8 cellular contexts compared by ENCODE assay signal in the genomic region with DNA sequence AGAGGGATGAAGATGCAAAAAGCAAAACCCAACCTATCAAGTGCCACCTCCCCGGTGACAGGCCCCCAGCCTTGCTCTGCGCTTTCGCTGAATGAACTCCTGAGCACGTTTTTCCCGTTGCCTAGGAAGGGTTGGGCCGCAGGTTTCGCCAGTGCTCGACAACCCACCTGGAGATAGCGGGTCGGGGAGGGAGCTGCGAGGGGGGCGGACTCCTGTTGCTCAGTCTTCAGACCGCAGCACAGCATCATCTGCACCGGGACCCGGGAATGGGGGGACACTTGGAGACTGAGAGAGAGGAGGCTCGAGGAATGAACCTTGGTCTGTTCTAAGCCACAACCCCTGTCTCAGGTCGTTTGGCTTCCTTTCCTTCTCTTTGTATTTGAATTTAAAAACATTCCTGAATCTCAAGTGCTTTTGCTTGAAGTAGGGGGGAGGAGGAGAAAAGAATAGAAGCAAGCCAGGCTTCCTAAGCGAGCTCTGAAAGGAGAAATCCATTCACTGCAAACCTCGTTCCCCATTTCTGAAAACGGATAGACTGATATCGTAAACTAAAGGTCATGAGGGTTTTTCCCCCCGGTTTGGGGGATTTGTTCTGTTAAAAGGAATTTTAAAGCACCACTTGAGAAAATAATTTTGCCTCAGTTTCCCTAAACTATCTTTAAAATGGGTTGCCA. TPM values are rescaled to one million over a fixed set of nuclear protein-coding genes. Genes with fewer than 3 reads are reported as not detected.
DNase-seq lines count a peak whose midpoint lies in the region; FAIRE-seq lines count a peak whose summit lies in the region.

No MANE protein-coding gene starts in this region.

- peak overlapping the region; percentile 66 for H3K4me3 ChIP-seq in CD8-positive, alpha-beta memory T cell (ENCODE audit: low read length)
- no peak overlapping the region for H3K4me3 ChIP-seq in Karpas-422 (ENCODE audit: low read length)

- H2AFZ ChIP-seq in Karpas-422 (ENCODE audit: low read length), result no peak overlapping the region

- peaks cover 24 to 35% (median 32%) of the 10 kb centered on the region in 3 donors for H3K4me1 Mint-ChIP-seq in CD8-positive, alpha-beta memory T cell

- H3K4me1 ChIP-seq in CD8-positive, alpha-beta memory T cell (ENCODE audit: insufficient read depth, low read length), result peaks cover 22% of the 10 kb centered on the region
- peaks cover 3% of the 10 kb centered on the region; the same call in 1 of the 2 replicates for H3K4me1 ChIP-seq in Karpas-422 (ENCODE audit: low read length)

- H3K9me3 ChIP-seq in CD8-positive, alpha-beta memory T cell (ENCODE audit: low read length), result no peaks in the 10 kb centered on the region
- no peaks in the 10 kb centered on the region for H3K9me3 ChIP-seq in Karpas-422 (ENCODE audit: low read length)

- no peaks in the 10 kb centered on the region for H3K9me2 ChIP-seq in Karpas-422 (replicated peaks; ENCODE audit: insufficient read depth, low read length)

- H3K4me2 ChIP-seq in Karpas-422 (ENCODE audit: low read depth, low read length, poor library complexity, severe bottlenecking), result no peak overlapping the region

- no peaks in the 10 kb centered on the region for H3K79me2 ChIP-seq in Karpas-422 (ENCODE audit: low read length)

- H3K27ac Mint-ChIP-seq in CD8-positive, alpha-beta memory T cell, result no peak overlapping the region

- H3K4me3 Mint-ChIP-seq in CD8-positive, alpha-beta memory T cell, result peak overlapping the region in 6 of 7 donors; percentile 59 to 79 (median 70)

- POLR2A ChIA-PET in CD8-positive, alpha-beta memory T cell (lab: Charles Lee), result no interaction called here

- no peak overlapping the region for H3K9ac ChIP-seq in Karpas-422 (ENCODE audit: low read length)

- DNase-seq in CD8-positive, alpha-beta memory T cell, result peak in 2 of 5 donors; percentile 2 to 32
- DNase-seq in NCI-H526 treated with DMSO at 0.1 percent for 48 hours (lab: John Stamatoyannopoulos, UW) (peak; percentile 12), astrocyte of the hippocampus (ENCODE audit: low read depth, low spot score) (peak; percentile 37), Karpas-422 (no peak), AML-193 (lab: John Stamatoyannopoulos, UW) (no peak), HTR-8/SVneo (ENCODE audit: insufficient read length, low spot score) (no peak)
- peak; percentile 0 for DNase-seq in stimulated activated CD8-positive, alpha-beta memory T cell treated with anti-CD3 and anti-CD28 coated beads, Interleukin-12 subunit alpha, Interleukin-12 subunit beta, amount 100 ng/mL, for 4 hours (ENCODE audit: low read depth)

- no peak for FAIRE-seq in HTR-8/SVneo (lab: Jason Lieb, UNC)

- H3K9me3 Mint-ChIP-seq in CD8-positive, alpha-beta memory T cell, result peaks cover 0 to 2% (median 0%) of the 10 kb centered on the region in 5 donors

- peaks cover 10% of the 10 kb centered on the region for H3K27me3 ChIP-seq in CD8-positive, alpha-beta memory T cell (ENCODE audit: insufficient read depth, low read length, poor library complexity, severe bottlenecking)
- H3K27me3 ChIP-seq in layer of hippocampus (ENCODE audit: control insufficient read depth, insufficient read depth, low read length) (peaks cover 2% of the 10 kb centered on the region), Karpas-422 (ENCODE audit: low read length) (no peaks in the 10 kb centered on the region)

- CTCF ChIA-PET in CD8-positive, alpha-beta memory T cell (lab: Charles Lee), result no interaction called here

- no peaks in the 10 kb centered on the region for H4K20me1 ChIP-seq in Karpas-422 (ENCODE audit: insufficient read depth, low read depth, low read length)

- peaks cover 34 to 62% of the 10 kb centered on the region in 2 donors for H3K27me3 Mint-ChIP-seq in CD8-positive, alpha-beta memory T cell

- no peak overlapping the region for H3K27ac ChIP-seq in CD8-positive, alpha-beta memory T cell (ENCODE audit: low read depth, low read length)
- H3K27ac ChIP-seq in layer of hippocampus (ENCODE audit: low read depth, low read length) (peak overlapping the region; percentile 83), Karpas-422 (ENCODE audit: low read length) (no peak overlapping the region)

- no peaks in the 10 kb centered on the region for H3K36me3 ChIP-seq in CD8-positive, alpha-beta memory T cell (ENCODE audit: insufficient read depth, low read length)
- H3K36me3 ChIP-seq in Karpas-422 (ENCODE audit: insufficient read depth, low read length), result no peaks in the 10 kb centered on the region

- peaks cover 0 to 2% (median 0%) of the 10 kb centered on the region in 3 donors for H3K36me3 Mint-ChIP-seq in CD8-positive, alpha-beta memory T cell

RNA-seq across cellular contexts. Expression of gene AK5, which starts 1.2 kb away (rescaled TPM):
- total RNA-seq in CD8-positive, alpha-beta memory T cell, result 1 to 10 TPM in 1 of 2 experiments, under 1 TPM in 1; 0.46 to 1.1 TPM
- 3.4 TPM for polyA plus RNA-seq in CD8-positive, alpha-beta memory T cell
- total RNA-seq in Karpas-422 (2014; rRNA removed; shearing (Covaris generic); ENCODE audit: low replicate concordance), result not detected in 2 replicates

Comparison
In these comparisons a context has a peak if more than half of its experiments do, and no peak if none do; other contexts are left out.
1. DNase-seq: peak in NCI-H526 treated with DMSO at 0.1 percent for 48 hours (single experiment), astrocyte of the hippocampus (single experiment) and stimulated activated CD8-positive, alpha-beta memory T cell treated with anti-CD3 and anti-CD28 coated beads, Interleukin-12 subunit alpha, Interleukin-12 subunit beta, amount 100 ng/mL, for 4 hours (single experiment); none in Karpas-422 (single experiment), AML-193 (0 of 2) and HTR-8/SVneo (single experiment).